In genomic region chr14:74712499-74713394, GRCh38 we compare ENCODE assay signal across 8 cellular contexts. TPM values are rescaled to one million over a fixed set of nuclear protein-coding genes. Genes with fewer than 3 reads are reported as not detected.
DNase-seq lines count a peak whose midpoint lies in the region; ATAC-seq, FAIRE-seq and TF ChIP-seq lines count a peak whose summit lies in the region.

Gene AREL1, minus strand, starts transcription at chr14:74713080. Its CDS starts 27,465 bp downstream, at chr14:74685615.
A gene with protein sequence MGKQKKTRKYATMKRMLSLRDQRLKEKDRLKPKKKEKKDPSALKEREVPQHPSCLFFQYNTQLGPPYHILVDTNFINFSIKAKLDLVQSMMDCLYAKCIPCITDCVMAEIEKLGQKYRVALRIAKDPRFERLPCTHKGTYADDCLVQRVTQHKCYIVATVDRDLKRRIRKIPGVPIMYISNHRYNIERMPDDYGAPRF (plus strand): TSS chr14:74713144. CDS start chr14:74713198, 54 bp downstream.

- H3K4me3 ChIP-seq in Loucy (ENCODE audit: low read length, poor library complexity, severe bottlenecking) = peak within 1 kb of the TSS; percentile 97
- H3K4me3 ChIP-seq in testis = peak within 1 kb of the TSS; percentile 67 to 89

- intact Hi-C loops in testis (cut with DNase I; ENCODE audit: low total_unique reads) = no loop called here

- peak within 1 kb of the TSS; percentile 94 for H2AFZ ChIP-seq in Loucy (ENCODE audit: low read length)

- TF ChIP-seq CTCF in D721Med (IDR thresholded peaks at IDR 0.05; ENCODE audit: insufficient read depth, missing control alignments) (no peak), Loucy (conservative IDR thresholded peaks at IDR 0.05; ENCODE audit: low read length) (no peak), foreskin keratinocyte (conservative IDR thresholded peaks at IDR 0.05) (no peak), testis (IDR thresholded peaks at IDR 0.05) (no peak)

- H3K9me3 ChIP-seq in Loucy (ENCODE audit: insufficient read depth, low read depth, low read length) = no peaks in the 10 kb centered on the region
- H3K9me3 ChIP-seq in testis = no peaks in the 10 kb centered on the region

- H3F3A ChIP-seq in Loucy (ENCODE audit: low read depth) = no peaks in the 10 kb centered on the region

- H3K9me2 ChIP-seq in Loucy (replicated peaks; ENCODE audit: low read depth, low read length) = no peaks in the 10 kb centered on the region

- H3K27ac ChIP-seq in foreskin keratinocyte (peak within 1 kb of the TSS; percentile 71), testis (peak within 1 kb of the TSS; percentile 77 to 79)

- H3K36me3 ChIP-seq in Loucy (ENCODE audit: insufficient read depth, low read length) = peaks cover 5% of the 10 kb centered on the region; the same call in 1 of the 2 replicates
- no peaks in the 10 kb centered on the region for H3K36me3 ChIP-seq in testis (ENCODE audit: low read depth, missing control alignments)

- H3K27me3 ChIP-seq in Loucy (ENCODE audit: insufficient read depth, low read length, poor library complexity, severe bottlenecking) (no peaks in the 10 kb centered on the region), foreskin keratinocyte (no peaks in the 10 kb centered on the region), testis (no peaks in the 10 kb centered on the region)

- H3K79me2 ChIP-seq in Loucy (ENCODE audit: insufficient read depth, low read length) = peaks cover 72% of the 10 kb centered on the region

- H3K9ac ChIP-seq in Loucy (ENCODE audit: low read depth, low read length, poor library complexity, severe bottlenecking) = peak within 1 kb of the TSS; percentile 83

- FAIRE-seq in D721Med (lab: Jason Lieb, UNC) = no peak

- peak within 1 kb of the TSS; percentile 84 for H3K4me2 ChIP-seq in Loucy (ENCODE audit: low read depth, low read length, poor library complexity, severe bottlenecking)

- ATAC-seq in GM21786 (IDR thresholded peaks at IDR 0.05; ENCODE audit: unreplicated experiment) (peak; percentile 95), foreskin keratinocyte (peak; percentile 96)

- 0 to 1% methylated on average over 28 to 29 of the region's 31 CpGs for WGBS in testis, 2 donors

- peaks cover 21% of the 10 kb centered on the region for H4K20me1 ChIP-seq in Loucy (ENCODE audit: insufficient read depth, low read length, poor library complexity, severe bottlenecking)

- TF ChIP-seq POLR2A in testis (IDR thresholded peaks at IDR 0.05) = no peak

- DNase-seq in D721Med (ENCODE audit: insufficient read length, low spot score) (peak; percentile 87), activated T-helper 1 cell treated with Interleukin-2 at 50 U/mL for 16 hours (ENCODE audit: low read depth) (peak; percentile 69), foreskin keratinocyte (peak; percentile 56 to 81), non-pigmented ciliary epithelial cell (ENCODE audit: low read depth) (peak; percentile 40), testis (peak; percentile 94), amniotic stem cell (lab: John Stamatoyannopoulos, UW) (no peak)

- peaks cover 41% of the 10 kb centered on the region for H3K4me1 ChIP-seq in Loucy (ENCODE audit: insufficient read depth, low read length, poor library complexity, severe bottlenecking)
- H3K4me1 ChIP-seq in foreskin keratinocyte = peaks cover 5% of the 10 kb centered on the region
- peaks cover 18% of the 10 kb centered on the region for H3K4me1 ChIP-seq in testis

RNA-seq across cellular contexts. Expression of gene AREL1, which starts in this region (rescaled TPM):
- total RNA-seq in foreskin keratinocyte = 34.8 and 34.9 TPM in 2 replicates
- 11.9 and 12.0 TPM in 2 replicates for polyA plus RNA-seq in foreskin keratinocyte
- 10 to 100 TPM; 58.8 to 69.9 TPM for total RNA-seq in testis
- 47.7 TPM for polyA plus RNA-seq in testis (ENCODE audit: insufficient read depth, low read depth, low replicate concordance)

RNA-seq across cellular contexts. Expression of the second gene that starts in this region (rescaled TPM):
- 50.2 and 55.2 TPM in 2 replicates for total RNA-seq in foreskin keratinocyte
- 18.9 and 27.2 TPM in 2 replicates for polyA plus RNA-seq in foreskin keratinocyte
- total RNA-seq in testis = 10 to 100 TPM; 29.9 to 30.9 TPM
- polyA plus RNA-seq in testis (ENCODE audit: insufficient read depth, low read depth, low replicate concordance) = 43.5 TPM
